ENCODE assay signal across 1 cellular context in genomic region chr2:101197215-101197745, GRCh38.
TF ChIP-seq lines count a peak whose summit lies in the region.

No MANE protein-coding gene starts in this region.

TF ChIP-seq in liver, 16 proteins besides CTCF, POLR2A, EP300 and RAD21 (continued from another document):
- TF ChIP-seq RXRA (IDR thresholded peaks at IDR 0.05) (no peak), HNF4A (conservative IDR thresholded peaks at IDR 0.05) (no peak)
